In genomic region chr2:132881540-132881939, GRCh38 we compare ENCODE assay signal across 28 cellular contexts.
"Had no signal": no experiment of that assay in that cellular context is flagged by ENCODE, and none has a peak within 500 bp of the region (broad histone marks: within the 10 kb centered on the region; RNA-seq: fewer than 3 reads in every experiment).

No MANE protein-coding gene starts in this region.

- H3K4me1 Mint-ChIP-seq: stimulated activated effector memory CD8-positive, alpha-beta T cell treated with anti-CD3 and anti-CD28 coated beads, Interleukin-12 subunit alpha, Interleukin-12 subunit beta, amount 100 ng/mL, for 72 hours; stimulated activated memory B cell treated with anti-CD40 and anti-IgM and Interleukin-4, amounts not matched to agents 10 μg/mL and 1 μg/mL and 100 μg/mL, for 72 hours; stimulated activated naive B cell treated with anti-CD40 and anti-IgM and Interleukin-4, amounts not matched to agents 10 μg/mL and 1 μg/mL and 100 μg/mL, for 72 hours; stimulated activated naive CD8-positive, alpha-beta T cell treated with anti-CD3 and anti-CD28 coated beads, Interleukin-15, amount 100 ng/mL, for 72 hours had no signal

- H3K9me3 Mint-ChIP-seq: stimulated activated naive B cell treated with anti-CD40 and anti-IgM and Interleukin-4, amounts not matched to agents 10 μg/mL and 1 μg/mL and 100 μg/mL, for 72 hours had no signal

- H3K36me3 Mint-ChIP-seq: stimulated activated effector memory CD8-positive, alpha-beta T cell treated with anti-CD3 and anti-CD28 coated beads, Interleukin-12 subunit alpha, Interleukin-12 subunit beta, amount 100 ng/mL, for 72 hours; stimulated activated memory B cell treated with anti-CD40 and anti-IgM and Interleukin-4, amounts not matched to agents 10 μg/mL and 1 μg/mL and 100 μg/mL, for 72 hours; stimulated activated naive B cell treated with anti-CD40 and anti-IgM and Interleukin-4, amounts not matched to agents 10 μg/mL and 1 μg/mL and 100 μg/mL, for 72 hours; type B pancreatic cell had no signal

- ATAC-seq: stimulated activated effector memory CD8-positive, alpha-beta T cell treated with anti-CD3 and anti-CD28 coated beads, Interleukin-12 subunit alpha, Interleukin-12 subunit beta, amount 100 ng/mL, for 72 hours; stimulated activated memory B cell treated with anti-CD40 and anti-IgM and Interleukin-4, amounts not matched to agents 10 μg/mL and 1 μg/mL and 100 μg/mL, for 72 hours; stimulated activated naive B cell treated with anti-CD40 and anti-IgM and Interleukin-4, amounts not matched to agents 10 μg/mL and 1 μg/mL and 100 μg/mL, for 72 hours; stimulated activated naive CD8-positive, alpha-beta T cell treated with anti-CD3 and anti-CD28 coated beads, Interleukin-15, amount 100 ng/mL, for 72 hours; stimulated activated naive CD8-positive, alpha-beta T cell treated with anti-CD3 and anti-CD28 coated beads, Interleukin-15, Interleukin-2, amounts not matched to agents 100 U/mL and 50 U/mL, for 24 hours; upper lobe of right lung had no signal

- H3K27ac ChIP-seq: stomach, suprapubic skin, testis, thoracic aorta, thyroid gland, tibial artery, tibial nerve, transverse colon, upper lobe of left lung, upper lobe of right lung, uterus, vagina had no signal

- H3K9me3 ChIP-seq: suprapubic skin, testis, thoracic aorta, thyroid gland, tibial artery, upper lobe of left lung, vagina had no signal

- H3K4me1 ChIP-seq: suprapubic skin, testis, thyroid gland, tibial artery, tibial nerve, transverse colon, upper lobe of left lung, upper lobe of right lung, uterus, vagina had no signal

- H3K4me3 Mint-ChIP-seq: stimulated activated effector memory CD8-positive, alpha-beta T cell treated with anti-CD3 and anti-CD28 coated beads, Interleukin-12 subunit alpha, Interleukin-12 subunit beta, amount 100 ng/mL, for 72 hours; stimulated activated memory B cell treated with anti-CD40 and anti-IgM and Interleukin-4, amounts not matched to agents 10 μg/mL and 1 μg/mL and 100 μg/mL, for 72 hours; stimulated activated naive B cell treated with anti-CD40 and anti-IgM and Interleukin-4, amounts not matched to agents 10 μg/mL and 1 μg/mL and 100 μg/mL, for 72 hours; stimulated activated naive CD8-positive, alpha-beta T cell treated with anti-CD3 and anti-CD28 coated beads, Interleukin-15, amount 100 ng/mL, for 72 hours; stimulated activated naive CD8-positive, alpha-beta T cell treated with anti-CD3 and anti-CD28 coated beads, Interleukin-15, Interleukin-2, amounts not matched to agents 100 ng/mL and 50 ng/mL, for 24 hours; type B pancreatic cell had no signal

- DNase-seq: stimulated activated CD4-positive, alpha-beta T cell treated with anti-CD3 and anti-CD28 coated beads, Interleukin-2, amount 100 ng/mL, for 48 hours; stimulated activated CD4-positive, alpha-beta T cell treated with anti-CD3 and anti-CD28 coated beads, Interleukin-4, amount 100 ng/mL, for 1 hour; stimulated activated CD4-positive, alpha-beta T cell treated with anti-CD3 and anti-CD28 coated beads, Interleukin-4, amount 100 ng/mL, for 24 hours; stimulated activated CD4-positive, alpha-beta T cell treated with anti-CD3 and anti-CD28 coated beads, Interleukin-4, amount 100 ng/mL, for 4 hours; stimulated activated CD8-positive, alpha-beta memory T cell treated with anti-CD3 and anti-CD28 coated beads, Interleukin-4, amount 100 ng/mL, for 48 hours; stimulated activated naive B cell treated with anti-CD40 and anti-IgM and Interleukin-4, amounts not matched to agents 10 μg/mL and 1 μg/mL and 100 μg/mL, for 72 hours; stimulated activated naive CD4-positive, alpha-beta T cell; stimulated activated naive CD4-positive, alpha-beta T cell treated with Interleukin-2 at 50 U/mL for 16 hours; stimulated activated naive CD8-positive, alpha-beta T cell treated with anti-CD3 and anti-CD28 coated beads, Interleukin-15, amount 100 ng/mL, for 72 hours; stimulated activated naive CD8-positive, alpha-beta T cell treated with anti-CD3 and anti-CD28 coated beads, Interleukin-15, Interleukin-2, amounts not matched to agents 100 U/mL and 50 U/mL, for 24 hours; stomach; substantia nigra; testis; thyroid gland; tibial artery; transverse colon; trophoblast cell; upper lobe of left lung; upper lobe of right lung; uterus had no signal

- H3K27me3 ChIP-seq: stomach, suprapubic skin, testis, thyroid gland, tibial artery, tibial nerve, transverse colon, upper lobe of left lung, upper lobe of right lung, uterus, vagina had no signal

- H3K4me3 ChIP-seq: stomach, suprapubic skin, testis, thoracic aorta, thyroid gland, tibial artery, tibial nerve, transverse colon, upper lobe of left lung, upper lobe of right lung, uterus, vagina had no signal

- H3K27ac Mint-ChIP-seq: stimulated activated effector memory CD8-positive, alpha-beta T cell treated with anti-CD3 and anti-CD28 coated beads, Interleukin-12 subunit alpha, Interleukin-12 subunit beta, amount 100 ng/mL, for 72 hours; stimulated activated memory B cell treated with anti-CD40 and anti-IgM and Interleukin-4, amounts not matched to agents 10 μg/mL and 1 μg/mL and 100 μg/mL, for 72 hours; stimulated activated naive B cell treated with anti-CD40 and anti-IgM and Interleukin-4, amounts not matched to agents 10 μg/mL and 1 μg/mL and 100 μg/mL, for 72 hours; stimulated activated naive CD8-positive, alpha-beta T cell treated with anti-CD3 and anti-CD28 coated beads, Interleukin-15, amount 100 ng/mL, for 72 hours; stimulated activated naive CD8-positive, alpha-beta T cell treated with anti-CD3 and anti-CD28 coated beads, Interleukin-15, Interleukin-2, amounts not matched to agents 100 ng/mL and 50 ng/mL, for 24 hours; type B pancreatic cell had no signal

- H3K27me3 Mint-ChIP-seq: stimulated activated memory B cell treated with anti-CD40 and anti-IgM and Interleukin-4, amounts not matched to agents 10 μg/mL and 1 μg/mL and 100 μg/mL, for 72 hours; stimulated activated naive B cell treated with anti-CD40 and anti-IgM and Interleukin-4, amounts not matched to agents 10 μg/mL and 1 μg/mL and 100 μg/mL, for 72 hours; stimulated activated naive CD8-positive, alpha-beta T cell treated with anti-CD3 and anti-CD28 coated beads, Interleukin-15, amount 100 ng/mL, for 72 hours; stimulated activated naive CD8-positive, alpha-beta T cell treated with anti-CD3 and anti-CD28 coated beads, Interleukin-15, Interleukin-2, amounts not matched to agents 100 ng/mL and 50 ng/mL, for 24 hours; type B pancreatic cell had no signal

- H3K36me3 ChIP-seq: stomach, suprapubic skin, thoracic aorta, thyroid gland, tibial artery, tibial nerve, transverse colon, upper lobe of left lung, upper lobe of right lung, uterus, vagina had no signal
